ENCODE assay signal across 1 cellular context in the genomic region with DNA sequence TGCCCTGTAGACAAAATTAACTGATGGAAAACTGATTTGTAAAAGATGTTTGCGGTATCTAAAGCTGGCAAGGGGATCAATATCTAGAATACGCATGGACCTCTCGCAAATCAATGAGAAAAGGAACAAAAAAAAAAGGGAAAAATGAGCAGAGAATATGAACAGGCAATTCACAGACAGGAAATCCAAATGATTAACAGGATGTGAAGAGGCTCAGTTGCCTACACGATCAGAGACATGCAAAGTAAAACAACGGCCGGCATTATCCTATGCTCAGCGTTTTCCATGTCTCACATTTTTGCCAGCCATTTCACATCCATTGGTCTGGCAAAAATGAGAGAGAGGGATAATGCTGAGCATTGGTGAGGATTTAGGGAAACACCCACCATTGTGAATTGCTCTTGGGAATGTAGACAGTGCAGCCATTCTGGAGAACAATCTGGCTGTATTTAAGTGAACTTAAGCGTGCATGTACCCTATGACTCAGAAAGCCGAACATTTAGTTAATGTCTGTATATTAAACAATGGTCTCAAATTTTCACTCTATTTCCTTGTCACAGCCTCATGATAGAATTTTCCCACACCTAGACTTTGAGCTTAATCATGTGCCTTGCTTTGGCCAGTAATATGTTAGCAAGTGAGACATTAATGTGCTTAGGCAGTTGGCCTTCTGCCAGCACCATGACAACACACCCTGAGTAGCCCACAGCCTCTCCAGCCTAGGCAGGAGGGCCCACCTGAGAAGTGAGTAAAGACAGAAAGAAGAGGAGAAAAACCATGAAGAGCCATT.
TF ChIP-seq lines count a peak whose summit lies in the region.

No MANE protein-coding gene starts in this region.

TF ChIP-seq in K562, 482 proteins besides CTCF, POLR2A, EP300 and RAD21 (continued from another document and continues in another):
- TF ChIP-seq, protein P1, sequence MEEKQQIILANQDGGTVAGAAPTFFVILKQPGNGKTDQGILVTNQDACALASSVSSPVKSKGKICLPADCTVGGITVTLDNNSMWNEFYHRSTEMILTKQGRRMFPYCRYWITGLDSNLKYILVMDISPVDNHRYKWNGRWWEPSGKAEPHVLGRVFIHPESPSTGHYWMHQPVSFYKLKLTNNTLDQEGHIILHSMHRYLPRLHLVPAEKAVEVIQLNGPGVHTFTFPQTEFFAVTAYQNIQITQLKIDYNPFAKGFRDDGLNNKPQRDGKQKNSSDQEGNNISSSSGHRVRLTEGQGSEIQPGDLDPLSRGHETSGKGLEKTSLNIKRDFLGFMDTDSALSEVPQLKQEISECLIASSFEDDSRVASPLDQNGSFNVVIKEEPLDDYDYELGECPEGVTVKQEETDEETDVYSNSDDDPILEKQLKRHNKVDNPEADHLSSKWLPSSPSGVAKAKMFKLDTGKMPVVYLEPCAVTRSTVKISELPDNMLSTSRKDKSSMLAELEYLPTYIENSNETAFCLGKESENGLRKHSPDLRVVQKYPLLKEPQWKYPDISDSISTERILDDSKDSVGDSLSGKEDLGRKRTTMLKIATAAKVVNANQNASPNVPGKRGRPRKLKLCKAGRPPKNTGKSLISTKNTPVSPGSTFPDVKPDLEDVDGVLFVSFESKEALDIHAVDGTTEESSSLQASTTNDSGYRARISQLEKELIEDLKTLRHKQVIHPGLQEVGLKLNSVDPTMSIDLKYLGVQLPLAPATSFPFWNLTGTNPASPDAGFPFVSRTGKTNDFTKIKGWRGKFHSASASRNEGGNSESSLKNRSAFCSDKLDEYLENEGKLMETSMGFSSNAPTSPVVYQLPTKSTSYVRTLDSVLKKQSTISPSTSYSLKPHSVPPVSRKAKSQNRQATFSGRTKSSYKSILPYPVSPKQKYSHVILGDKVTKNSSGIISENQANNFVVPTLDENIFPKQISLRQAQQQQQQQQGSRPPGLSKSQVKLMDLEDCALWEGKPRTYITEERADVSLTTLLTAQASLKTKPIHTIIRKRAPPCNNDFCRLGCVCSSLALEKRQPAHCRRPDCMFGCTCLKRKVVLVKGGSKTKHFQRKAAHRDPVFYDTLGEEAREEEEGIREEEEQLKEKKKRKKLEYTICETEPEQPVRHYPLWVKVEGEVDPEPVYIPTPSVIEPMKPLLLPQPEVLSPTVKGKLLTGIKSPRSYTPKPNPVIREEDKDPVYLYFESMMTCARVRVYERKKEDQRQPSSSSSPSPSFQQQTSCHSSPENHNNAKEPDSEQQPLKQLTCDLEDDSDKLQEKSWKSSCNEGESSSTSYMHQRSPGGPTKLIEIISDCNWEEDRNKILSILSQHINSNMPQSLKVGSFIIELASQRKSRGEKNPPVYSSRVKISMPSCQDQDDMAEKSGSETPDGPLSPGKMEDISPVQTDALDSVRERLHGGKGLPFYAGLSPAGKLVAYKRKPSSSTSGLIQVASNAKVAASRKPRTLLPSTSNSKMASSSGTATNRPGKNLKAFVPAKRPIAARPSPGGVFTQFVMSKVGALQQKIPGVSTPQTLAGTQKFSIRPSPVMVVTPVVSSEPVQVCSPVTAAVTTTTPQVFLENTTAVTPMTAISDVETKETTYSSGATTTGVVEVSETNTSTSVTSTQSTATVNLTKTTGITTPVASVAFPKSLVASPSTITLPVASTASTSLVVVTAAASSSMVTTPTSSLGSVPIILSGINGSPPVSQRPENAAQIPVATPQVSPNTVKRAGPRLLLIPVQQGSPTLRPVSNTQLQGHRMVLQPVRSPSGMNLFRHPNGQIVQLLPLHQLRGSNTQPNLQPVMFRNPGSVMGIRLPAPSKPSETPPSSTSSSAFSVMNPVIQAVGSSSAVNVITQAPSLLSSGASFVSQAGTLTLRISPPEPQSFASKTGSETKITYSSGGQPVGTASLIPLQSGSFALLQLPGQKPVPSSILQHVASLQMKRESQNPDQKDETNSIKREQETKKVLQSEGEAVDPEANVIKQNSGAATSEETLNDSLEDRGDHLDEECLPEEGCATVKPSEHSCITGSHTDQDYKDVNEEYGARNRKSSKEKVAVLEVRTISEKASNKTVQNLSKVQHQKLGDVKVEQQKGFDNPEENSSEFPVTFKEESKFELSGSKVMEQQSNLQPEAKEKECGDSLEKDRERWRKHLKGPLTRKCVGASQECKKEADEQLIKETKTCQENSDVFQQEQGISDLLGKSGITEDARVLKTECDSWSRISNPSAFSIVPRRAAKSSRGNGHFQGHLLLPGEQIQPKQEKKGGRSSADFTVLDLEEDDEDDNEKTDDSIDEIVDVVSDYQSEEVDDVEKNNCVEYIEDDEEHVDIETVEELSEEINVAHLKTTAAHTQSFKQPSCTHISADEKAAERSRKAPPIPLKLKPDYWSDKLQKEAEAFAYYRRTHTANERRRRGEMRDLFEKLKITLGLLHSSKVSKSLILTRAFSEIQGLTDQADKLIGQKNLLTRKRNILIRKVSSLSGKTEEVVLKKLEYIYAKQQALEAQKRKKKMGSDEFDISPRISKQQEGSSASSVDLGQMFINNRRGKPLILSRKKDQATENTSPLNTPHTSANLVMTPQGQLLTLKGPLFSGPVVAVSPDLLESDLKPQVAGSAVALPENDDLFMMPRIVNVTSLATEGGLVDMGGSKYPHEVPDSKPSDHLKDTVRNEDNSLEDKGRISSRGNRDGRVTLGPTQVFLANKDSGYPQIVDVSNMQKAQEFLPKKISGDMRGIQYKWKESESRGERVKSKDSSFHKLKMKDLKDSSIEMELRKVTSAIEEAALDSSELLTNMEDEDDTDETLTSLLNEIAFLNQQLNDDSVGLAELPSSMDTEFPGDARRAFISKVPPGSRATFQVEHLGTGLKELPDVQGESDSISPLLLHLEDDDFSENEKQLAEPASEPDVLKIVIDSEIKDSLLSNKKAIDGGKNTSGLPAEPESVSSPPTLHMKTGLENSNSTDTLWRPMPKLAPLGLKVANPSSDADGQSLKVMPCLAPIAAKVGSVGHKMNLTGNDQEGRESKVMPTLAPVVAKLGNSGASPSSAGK (IDR thresholded peaks at IDR 0.05), result no peak
- TF ChIP-seq, protein P2, sequence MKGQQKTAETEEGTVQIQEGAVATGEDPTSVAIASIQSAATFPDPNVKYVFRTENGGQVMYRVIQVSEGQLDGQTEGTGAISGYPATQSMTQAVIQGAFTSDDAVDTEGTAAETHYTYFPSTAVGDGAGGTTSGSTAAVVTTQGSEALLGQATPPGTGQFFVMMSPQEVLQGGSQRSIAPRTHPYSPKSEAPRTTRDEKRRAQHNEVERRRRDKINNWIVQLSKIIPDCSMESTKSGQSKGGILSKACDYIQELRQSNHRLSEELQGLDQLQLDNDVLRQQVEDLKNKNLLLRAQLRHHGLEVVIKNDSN (CRISPR knock-in tag; IDR thresholded peaks at IDR 0.05), result peak; percentile 63
- TF ChIP-seq ZNF217 (CRISPR knock-in tag; IDR thresholded peaks at IDR 0.05) (no peak), SRSF9 (IDR thresholded peaks at IDR 0.05; ENCODE audit: borderline replicate concordance, low read depth, low read length) (no peak), KHSRP (IDR thresholded peaks at IDR 0.05) (no peak), GTF2E2 (tag; IDR thresholded peaks at IDR 0.05) (no peak), RFX1 (IDR thresholded peaks at IDR 0.05) (peak; percentile 19; the same call in 1 of the 2 replicates), ZNF3 (CRISPR knock-in tag; IDR thresholded peaks at IDR 0.05) (no peak), TRIM24 (IDR thresholded peaks at IDR 0.05) (no peak), ZBTB1 (CRISPR knock-in tag; IDR thresholded peaks at IDR 0.05; ENCODE audit: borderline replicate concordance, low read depth) (no peak), NFIX (CRISPR knock-in tag; IDR thresholded peaks at IDR 0.05; ENCODE audit: low read depth) (peak; percentile 43; the same call in 1 of the 2 replicates), MTA3 (IDR thresholded peaks at IDR 0.05; ENCODE audit: borderline replicate concordance) (no peak), RHOXF2B (CRISPR knock-in tag; conservative IDR thresholded peaks at IDR 0.05) (no peak), ZNF347 (CRISPR knock-in tag; IDR thresholded peaks at IDR 0.05; ENCODE audit: low read depth) (no peak), HDAC8 (tag; IDR thresholded peaks at IDR 0.05) (no peak), MEF2D (tag; conservative IDR thresholded peaks at IDR 0.05; ENCODE audit: low read depth) (no peak), FOXA3 (CRISPR knock-in tag; conservative IDR thresholded peaks at IDR 0.05 in 1 of 2, IDR thresholded peaks at IDR 0.05 in 1 of 2) (no peak), SMAD1 (IDR thresholded peaks at IDR 0.05; ENCODE audit: low read depth, low read length, partially characterized antibody) (peak; percentile 33)
- TF ChIP-seq, protein P3, sequence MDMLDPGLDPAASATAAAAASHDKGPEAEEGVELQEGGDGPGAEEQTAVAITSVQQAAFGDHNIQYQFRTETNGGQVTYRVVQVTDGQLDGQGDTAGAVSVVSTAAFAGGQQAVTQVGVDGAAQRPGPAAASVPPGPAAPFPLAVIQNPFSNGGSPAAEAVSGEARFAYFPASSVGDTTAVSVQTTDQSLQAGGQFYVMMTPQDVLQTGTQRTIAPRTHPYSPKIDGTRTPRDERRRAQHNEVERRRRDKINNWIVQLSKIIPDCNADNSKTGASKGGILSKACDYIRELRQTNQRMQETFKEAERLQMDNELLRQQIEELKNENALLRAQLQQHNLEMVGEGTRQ (CRISPR knock-in tag; IDR thresholded peaks at IDR 0.05), result peak; percentile 31; the same call in 1 of the 2 replicates
- TF ChIP-seq, protein P4, sequence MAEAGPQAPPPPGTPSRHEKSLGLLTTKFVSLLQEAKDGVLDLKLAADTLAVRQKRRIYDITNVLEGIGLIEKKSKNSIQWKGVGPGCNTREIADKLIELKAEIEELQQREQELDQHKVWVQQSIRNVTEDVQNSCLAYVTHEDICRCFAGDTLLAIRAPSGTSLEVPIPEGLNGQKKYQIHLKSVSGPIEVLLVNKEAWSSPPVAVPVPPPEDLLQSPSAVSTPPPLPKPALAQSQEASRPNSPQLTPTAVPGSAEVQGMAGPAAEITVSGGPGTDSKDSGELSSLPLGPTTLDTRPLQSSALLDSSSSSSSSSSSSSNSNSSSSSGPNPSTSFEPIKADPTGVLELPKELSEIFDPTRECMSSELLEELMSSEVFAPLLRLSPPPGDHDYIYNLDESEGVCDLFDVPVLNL (CRISPR knock-in tag; IDR thresholded peaks at IDR 0.05; ENCODE audit: low read depth), result no peak
- TF ChIP-seq, protein P5, sequence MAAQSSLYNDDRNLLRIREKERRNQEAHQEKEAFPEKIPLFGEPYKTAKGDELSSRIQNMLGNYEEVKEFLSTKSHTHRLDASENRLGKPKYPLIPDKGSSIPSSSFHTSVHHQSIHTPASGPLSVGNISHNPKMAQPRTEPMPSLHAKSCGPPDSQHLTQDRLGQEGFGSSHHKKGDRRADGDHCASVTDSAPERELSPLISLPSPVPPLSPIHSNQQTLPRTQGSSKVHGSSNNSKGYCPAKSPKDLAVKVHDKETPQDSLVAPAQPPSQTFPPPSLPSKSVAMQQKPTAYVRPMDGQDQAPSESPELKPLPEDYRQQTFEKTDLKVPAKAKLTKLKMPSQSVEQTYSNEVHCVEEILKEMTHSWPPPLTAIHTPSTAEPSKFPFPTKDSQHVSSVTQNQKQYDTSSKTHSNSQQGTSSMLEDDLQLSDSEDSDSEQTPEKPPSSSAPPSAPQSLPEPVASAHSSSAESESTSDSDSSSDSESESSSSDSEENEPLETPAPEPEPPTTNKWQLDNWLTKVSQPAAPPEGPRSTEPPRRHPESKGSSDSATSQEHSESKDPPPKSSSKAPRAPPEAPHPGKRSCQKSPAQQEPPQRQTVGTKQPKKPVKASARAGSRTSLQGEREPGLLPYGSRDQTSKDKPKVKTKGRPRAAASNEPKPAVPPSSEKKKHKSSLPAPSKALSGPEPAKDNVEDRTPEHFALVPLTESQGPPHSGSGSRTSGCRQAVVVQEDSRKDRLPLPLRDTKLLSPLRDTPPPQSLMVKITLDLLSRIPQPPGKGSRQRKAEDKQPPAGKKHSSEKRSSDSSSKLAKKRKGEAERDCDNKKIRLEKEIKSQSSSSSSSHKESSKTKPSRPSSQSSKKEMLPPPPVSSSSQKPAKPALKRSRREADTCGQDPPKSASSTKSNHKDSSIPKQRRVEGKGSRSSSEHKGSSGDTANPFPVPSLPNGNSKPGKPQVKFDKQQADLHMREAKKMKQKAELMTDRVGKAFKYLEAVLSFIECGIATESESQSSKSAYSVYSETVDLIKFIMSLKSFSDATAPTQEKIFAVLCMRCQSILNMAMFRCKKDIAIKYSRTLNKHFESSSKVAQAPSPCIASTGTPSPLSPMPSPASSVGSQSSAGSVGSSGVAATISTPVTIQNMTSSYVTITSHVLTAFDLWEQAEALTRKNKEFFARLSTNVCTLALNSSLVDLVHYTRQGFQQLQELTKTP (IDR thresholded peaks at IDR 0.05; ENCODE audit: low read depth in 1 of 2, partially characterized antibody in 2 of 2), result peak in 1 of 2 experiments; percentile 97
- TF ChIP-seq, protein P6, sequence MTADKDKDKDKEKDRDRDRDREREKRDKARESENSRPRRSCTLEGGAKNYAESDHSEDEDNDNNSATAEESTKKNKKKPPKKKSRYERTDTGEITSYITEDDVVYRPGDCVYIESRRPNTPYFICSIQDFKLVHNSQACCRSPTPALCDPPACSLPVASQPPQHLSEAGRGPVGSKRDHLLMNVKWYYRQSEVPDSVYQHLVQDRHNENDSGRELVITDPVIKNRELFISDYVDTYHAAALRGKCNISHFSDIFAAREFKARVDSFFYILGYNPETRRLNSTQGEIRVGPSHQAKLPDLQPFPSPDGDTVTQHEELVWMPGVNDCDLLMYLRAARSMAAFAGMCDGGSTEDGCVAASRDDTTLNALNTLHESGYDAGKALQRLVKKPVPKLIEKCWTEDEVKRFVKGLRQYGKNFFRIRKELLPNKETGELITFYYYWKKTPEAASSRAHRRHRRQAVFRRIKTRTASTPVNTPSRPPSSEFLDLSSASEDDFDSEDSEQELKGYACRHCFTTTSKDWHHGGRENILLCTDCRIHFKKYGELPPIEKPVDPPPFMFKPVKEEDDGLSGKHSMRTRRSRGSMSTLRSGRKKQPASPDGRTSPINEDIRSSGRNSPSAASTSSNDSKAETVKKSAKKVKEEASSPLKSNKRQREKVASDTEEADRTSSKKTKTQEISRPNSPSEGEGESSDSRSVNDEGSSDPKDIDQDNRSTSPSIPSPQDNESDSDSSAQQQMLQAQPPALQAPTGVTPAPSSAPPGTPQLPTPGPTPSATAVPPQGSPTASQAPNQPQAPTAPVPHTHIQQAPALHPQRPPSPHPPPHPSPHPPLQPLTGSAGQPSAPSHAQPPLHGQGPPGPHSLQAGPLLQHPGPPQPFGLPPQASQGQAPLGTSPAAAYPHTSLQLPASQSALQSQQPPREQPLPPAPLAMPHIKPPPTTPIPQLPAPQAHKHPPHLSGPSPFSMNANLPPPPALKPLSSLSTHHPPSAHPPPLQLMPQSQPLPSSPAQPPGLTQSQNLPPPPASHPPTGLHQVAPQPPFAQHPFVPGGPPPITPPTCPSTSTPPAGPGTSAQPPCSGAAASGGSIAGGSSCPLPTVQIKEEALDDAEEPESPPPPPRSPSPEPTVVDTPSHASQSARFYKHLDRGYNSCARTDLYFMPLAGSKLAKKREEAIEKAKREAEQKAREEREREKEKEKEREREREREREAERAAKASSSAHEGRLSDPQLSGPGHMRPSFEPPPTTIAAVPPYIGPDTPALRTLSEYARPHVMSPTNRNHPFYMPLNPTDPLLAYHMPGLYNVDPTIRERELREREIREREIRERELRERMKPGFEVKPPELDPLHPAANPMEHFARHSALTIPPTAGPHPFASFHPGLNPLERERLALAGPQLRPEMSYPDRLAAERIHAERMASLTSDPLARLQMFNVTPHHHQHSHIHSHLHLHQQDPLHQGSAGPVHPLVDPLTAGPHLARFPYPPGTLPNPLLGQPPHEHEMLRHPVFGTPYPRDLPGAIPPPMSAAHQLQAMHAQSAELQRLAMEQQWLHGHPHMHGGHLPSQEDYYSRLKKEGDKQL (CRISPR knock-in tag; IDR thresholded peaks at IDR 0.05; ENCODE audit: borderline replicate concordance), result no peak
- TF ChIP-seq, protein P7, sequence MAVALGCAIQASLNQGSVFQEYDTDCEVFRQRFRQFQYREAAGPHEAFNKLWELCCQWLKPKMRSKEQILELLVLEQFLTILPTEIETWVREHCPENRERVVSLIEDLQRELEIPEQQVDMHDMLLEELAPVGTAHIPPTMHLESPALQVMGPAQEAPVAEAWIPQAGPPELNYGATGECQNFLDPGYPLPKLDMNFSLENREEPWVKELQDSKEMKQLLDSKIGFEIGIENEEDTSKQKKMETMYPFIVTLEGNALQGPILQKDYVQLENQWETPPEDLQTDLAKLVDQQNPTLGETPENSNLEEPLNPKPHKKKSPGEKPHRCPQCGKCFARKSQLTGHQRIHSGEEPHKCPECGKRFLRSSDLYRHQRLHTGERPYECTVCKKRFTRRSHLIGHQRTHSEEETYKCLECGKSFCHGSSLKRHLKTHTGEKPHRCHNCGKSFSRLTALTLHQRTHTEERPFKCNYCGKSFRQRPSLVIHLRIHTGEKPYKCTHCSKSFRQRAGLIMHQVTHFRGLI (CRISPR knock-in tag; IDR thresholded peaks at IDR 0.05), result no peak
